ENCODE assay signal across 9 cellular contexts in the genomic region with DNA sequence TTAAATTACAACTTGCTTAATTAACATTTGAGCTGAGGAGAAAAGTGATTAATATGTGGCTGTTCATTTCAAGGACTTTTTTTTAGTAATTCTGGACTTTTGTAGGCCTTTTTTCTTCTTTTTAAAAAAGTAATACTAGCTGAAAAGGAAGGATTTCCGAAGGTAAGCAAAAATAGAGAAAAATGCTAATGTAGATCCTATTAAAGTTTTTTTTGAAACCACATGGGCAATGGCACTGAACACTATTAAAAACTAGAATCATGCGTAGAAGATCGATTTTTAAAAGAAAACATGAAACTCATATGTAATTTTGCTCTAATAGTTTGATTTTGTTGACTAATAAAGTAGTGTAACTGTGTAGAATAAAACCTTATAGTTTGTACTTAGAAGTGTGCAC. TPM values are rescaled to one million over a fixed set of nuclear protein-coding genes. Genes with fewer than 3 reads are reported as not detected.
A peak's percentile ranks its signal among the peaks of the same experiment; 100 is the strongest.
DNase-seq lines count a peak whose midpoint lies in the region; ATAC-seq and TF ChIP-seq lines count a peak whose summit lies in the region.
"Had no signal": no experiment of that assay in that cellular context is flagged by ENCODE, and none has a peak within 500 bp of the region (broad histone marks: within the 10 kb centered on the region; RNA-seq: fewer than 3 reads in every experiment).

No MANE protein-coding gene starts in this region.

- DNase-seq in GM12864 (ENCODE audit: low read depth) (no peak), lower lobe of right lung (no peak), foreskin keratinocyte (no peak), iPS-NIHi11 (ENCODE audit: low spot score) (no peak), MV-4-11 (lab: John Stamatoyannopoulos, UW) (no peak)
- no peak for DNase-seq in activated T-helper 2 cell treated with anti-CD3 and anti-CD28 coated beads, Interferon-gamma antibody, Interleukin-2, Interleukin-4, amounts not matched to agents 10 μg/mL and 5 μg/mL and 100 μg/mL, durations not matched to agents 14 hours and 24 hours and 36 hours (ENCODE audit: low spot score)

- peak overlapping the region; percentile 97 for H3K4me3 Mint-ChIP-seq in activated T-helper 2 cell treated with anti-CD3 and anti-CD28 coated beads, Interferon-gamma antibody, Interleukin-2, Interleukin-4, amounts not matched to agents 10 μg/mL and 5 μg/mL and 100 μg/mL, durations not matched to agents 14 hours and 24 hours and 36 hours (ENCODE audit: low read depth)

- H2AFZ ChIP-seq in ACC112 (ENCODE audit: low read length, unreplicated experiment): no peak overlapping the region

- peak overlapping the region; percentile 79 for H3K27ac ChIP-seq in ACC112 (ENCODE audit: low read depth, low read length)
- H3K27ac ChIP-seq in lower lobe of right lung: no peak overlapping the region
- no peak overlapping the region for H3K27ac ChIP-seq in foreskin keratinocyte

- intact Hi-C loops in activated T-helper 2 cell treated with anti-CD3 and anti-CD28 coated beads, Interferon-gamma antibody, Interleukin-2, Interleukin-4, amounts not matched to agents 10 μg/mL and 5 μg/mL and 100 μg/mL, durations not matched to agents 14 hours and 24 hours and 36 hours (cut with micrococcal nuclease): loop anchor here (10.0 kb wide), 1 partner anchor 220 kb away; a partner anchor contains a TSS
- intact Hi-C loops in lower lobe of right lung (cut with DNase I): no loop called here

- no peaks in the 10 kb centered on the region for H3K27me3 ChIP-seq in ACC112 (ENCODE audit: insufficient read depth, low read length)
- H3K27me3 ChIP-seq in lower lobe of right lung (ENCODE audit: low read depth): no peaks in the 10 kb centered on the region
- no peaks in the 10 kb centered on the region for H3K27me3 ChIP-seq in foreskin keratinocyte
- H3K27me3 ChIP-seq: tibial nerve had no signal

- H3K9me3 Mint-ChIP-seq in activated T-helper 2 cell treated with anti-CD3 and anti-CD28 coated beads, Interferon-gamma antibody, Interleukin-2, Interleukin-4, amounts not matched to agents 10 μg/mL and 5 μg/mL and 100 μg/mL, durations not matched to agents 14 hours and 24 hours and 36 hours: no peaks in the 10 kb centered on the region

- ATAC-seq in lower lobe of right lung (no peak), foreskin keratinocyte (no peak), HG03432 (IDR thresholded peaks at IDR 0.05; ENCODE audit: unreplicated experiment) (no peak)

- H3K4me3 ChIP-seq in ACC112 (ENCODE audit: low read depth, low read length) (peak overlapping the region; percentile 83), GM12864 (ENCODE audit: low read depth, low read length) (peak overlapping the region; percentile 78; the same call in 1 of the 2 replicates), lower lobe of right lung (peak overlapping the region; percentile 61)

- no peaks in the 10 kb centered on the region for H3K9me3 ChIP-seq in lower lobe of right lung
- H3K9me3 ChIP-seq: tibial nerve had no signal

- no peaks in the 10 kb centered on the region; the same call in 1 of the 2 replicates for H3K36me3 ChIP-seq in ACC112 (ENCODE audit: insufficient read depth, low read length)
- no peaks in the 10 kb centered on the region for H3K36me3 ChIP-seq in lower lobe of right lung
- H3K36me3 ChIP-seq: tibial nerve had no signal

- H3K27me3 Mint-ChIP-seq in activated T-helper 2 cell treated with anti-CD3 and anti-CD28 coated beads, Interferon-gamma antibody, Interleukin-2, Interleukin-4, amounts not matched to agents 10 μg/mL and 5 μg/mL and 100 μg/mL, durations not matched to agents 14 hours and 24 hours and 36 hours (ENCODE audit: low read depth): no peaks in the 10 kb centered on the region

- peaks cover 40% of the 10 kb centered on the region for H3K4me1 Mint-ChIP-seq in activated T-helper 2 cell treated with anti-CD3 and anti-CD28 coated beads, Interferon-gamma antibody, Interleukin-2, Interleukin-4, amounts not matched to agents 10 μg/mL and 5 μg/mL and 100 μg/mL, durations not matched to agents 14 hours and 24 hours and 36 hours (ENCODE audit: low read depth)

- peaks cover 70% of the 10 kb centered on the region for H3K79me2 ChIP-seq in ACC112 (ENCODE audit: control insufficient read depth, insufficient read depth, low read length, unreplicated experiment)

- H3K4me1 ChIP-seq in ACC112 (ENCODE audit: control insufficient read depth, insufficient read depth, low read length, unreplicated experiment): peaks cover 44% of the 10 kb centered on the region
- peaks cover 17% of the 10 kb centered on the region for H3K4me1 ChIP-seq in lower lobe of right lung
- H3K4me1 ChIP-seq in foreskin keratinocyte: peaks cover 8% of the 10 kb centered on the region

- no peak for TF ChIP-seq CTCF in GM12864 (IDR thresholded peaks at IDR 0.05; ENCODE audit: low read depth, low read length, missing control alignments)
- no peak for TF ChIP-seq CTCF in lower lobe of right lung (IDR thresholded peaks at IDR 0.05)
- no peak for TF ChIP-seq CTCF in foreskin keratinocyte (conservative IDR thresholded peaks at IDR 0.05)

- H3K36me3 Mint-ChIP-seq in activated T-helper 2 cell treated with anti-CD3 and anti-CD28 coated beads, Interferon-gamma antibody, Interleukin-2, Interleukin-4, amounts not matched to agents 10 μg/mL and 5 μg/mL and 100 μg/mL, durations not matched to agents 14 hours and 24 hours and 36 hours (ENCODE audit: low read depth): peaks cover 30% of the 10 kb centered on the region

- no peak overlapping the region for H3K27ac Mint-ChIP-seq in activated T-helper 2 cell treated with anti-CD3 and anti-CD28 coated beads, Interferon-gamma antibody, Interleukin-2, Interleukin-4, amounts not matched to agents 10 μg/mL and 5 μg/mL and 100 μg/mL, durations not matched to agents 14 hours and 24 hours and 36 hours

RNA-seq across cellular contexts. Expression of a gene that starts 2.4 kb away (rescaled TPM):
- total RNA-seq in activated T-helper 2 cell treated with anti-CD3 and anti-CD28 coated beads, Interferon-gamma antibody, Interleukin-2, Interleukin-4, amounts not matched to agents 10 μg/mL and 5 μg/mL and 100 μg/mL, durations not matched to agents 14 hours and 24 hours and 36 hours: 13.6 and 14.3 TPM in 2 replicates
- total RNA-seq in lower lobe of right lung: 5.1 TPM
- 1.4 and 1.9 TPM in 2 replicates for total RNA-seq in foreskin keratinocyte
- polyA plus RNA-seq in foreskin keratinocyte: 0.82 and 1.4 TPM in 2 replicates

RNA-seq across cellular contexts. Expression of a gene that starts 47.6 kb away (rescaled TPM):
- total RNA-seq in activated T-helper 2 cell treated with anti-CD3 and anti-CD28 coated beads, Interferon-gamma antibody, Interleukin-2, Interleukin-4, amounts not matched to agents 10 μg/mL and 5 μg/mL and 100 μg/mL, durations not matched to agents 14 hours and 24 hours and 36 hours: 4.8 and 5.1 TPM in 2 replicates
- total RNA-seq in lower lobe of right lung: 11.3 TPM
- 17.2 and 18.2 TPM in 2 replicates for total RNA-seq in foreskin keratinocyte
- 6.9 and 9.3 TPM in 2 replicates for polyA plus RNA-seq in foreskin keratinocyte
